Comparison of ENCODE assay signal across 16 cellular contexts in genomic region chr7:66720571-66720970, GRCh38. TPM values are rescaled to one million over a fixed set of nuclear protein-coding genes. Genes with fewer than 3 reads are reported as not detected.
DNase-seq lines count a peak whose midpoint lies in the region; ATAC-seq and TF ChIP-seq lines count a peak whose summit lies in the region.
"Had no signal": no experiment of that assay in that cellular context is flagged by ENCODE, and none has a peak within 500 bp of the region (broad histone marks: within the 10 kb centered on the region; RNA-seq: fewer than 3 reads in every experiment).

No MANE protein-coding gene starts in this region.

- H3K27me3 Mint-ChIP-seq in activated CD8-positive, alpha-beta memory T cell treated with anti-CD3 and anti-CD28 coated beads, Interleukin-2, amount 10 ng/mL, durations not matched to agents 7 days and 5 days, result no peaks in the 10 kb centered on the region
- H3K27me3 Mint-ChIP-seq: CD4-positive, CD25-positive, alpha-beta regulatory T cell had no signal

- peaks cover 21% of the 10 kb centered on the region for H3K36me3 Mint-ChIP-seq in activated CD8-positive, alpha-beta memory T cell treated with anti-CD3 and anti-CD28 coated beads, Interleukin-2, amount 10 ng/mL, durations not matched to agents 7 days and 5 days

- H3K9me3 ChIP-seq in upper lobe of right lung, result no peaks in the 10 kb centered on the region

- H3K36me3 ChIP-seq in upper lobe of right lung, result peaks cover 17% of the 10 kb centered on the region

- DNase-seq in GM20000 (ENCODE audit: low spot score), result peak; percentile 3
- peak; percentile 66 for DNase-seq in NOMO-1 treated with DMSO at 0.1 percent for 48 hours (lab: John Stamatoyannopoulos, UW; ENCODE audit: unreplicated experiment)
- DNase-seq in SKM-1 treated with dmso at 0.1 percent for 144 hours (lab: John Stamatoyannopoulos, UW; ENCODE audit: unreplicated experiment), result peak; percentile 54
- DNase-seq in upper lobe of right lung, result no peak
- no peak for DNase-seq in caudate nucleus (lab: John Stamatoyannopoulos, UW)
- no peak for DNase-seq in activated CD8-positive, alpha-beta memory T cell treated with anti-CD3 and anti-CD28 coated beads, Interleukin-2, amount 10 ng/mL, durations not matched to agents 7 days and 5 days
- DNase-seq: CD4-positive, CD25-positive, alpha-beta regulatory T cell; GOT3; NCI-H1105 treated with DMSO at 0.1 percent for 48 hours; NCI-H187 treated with DMSO at 0.1 percent for 48 hours; NK-92 treated with Interleukin-12 subunit alpha and Interleukin-12 subunit beta, amount 100 ng/mL, for 24 hours; SK-N-SH had no signal

- H3K4me1 ChIP-seq in upper lobe of right lung, result no peaks in the 10 kb centered on the region

- H3K9me3 Mint-ChIP-seq in activated CD8-positive, alpha-beta memory T cell treated with anti-CD3 and anti-CD28 coated beads, Interleukin-2, amount 10 ng/mL, durations not matched to agents 7 days and 5 days (ENCODE audit: low read depth), result peaks cover 12% of the 10 kb centered on the region

- TF ChIP-seq CTCF in GM20000 (IDR thresholded peaks at IDR 0.05; ENCODE audit: extremely low read depth, missing control alignments), result no peak
- TF ChIP-seq CTCF in upper lobe of right lung (IDR thresholded peaks at IDR 0.05), result no peak

- no peaks in the 10 kb centered on the region for H3K4me1 Mint-ChIP-seq in activated CD8-positive, alpha-beta memory T cell treated with anti-CD3 and anti-CD28 coated beads, Interleukin-2, amount 10 ng/mL, durations not matched to agents 7 days and 5 days
- H3K4me1 Mint-ChIP-seq: CD4-positive, CD25-positive, alpha-beta regulatory T cell had no signal

- H3K27ac ChIP-seq in upper lobe of right lung (no peak overlapping the region), caudate nucleus (ENCODE audit: low read depth, low read length) (no peak overlapping the region)

- ATAC-seq in upper lobe of right lung (peak; percentile 43), GM19452 (IDR thresholded peaks at IDR 0.05; ENCODE audit: unreplicated experiment) (no peak)
- ATAC-seq in activated CD8-positive, alpha-beta memory T cell treated with anti-CD3 and anti-CD28 coated beads, Interleukin-2, amount 10 ng/mL, durations not matched to agents 7 days and 5 days, result no peak
- ATAC-seq: Panc1, Right ventricle myocardium inferior had no signal

- CTCF ChIA-PET in activated CD8-positive, alpha-beta memory T cell treated with anti-CD3 and anti-CD28 coated beads, Interleukin-2, amount 10 ng/mL, durations not matched to agents 7 days and 5 days (lab: Charles Lee), result no interaction called here

- intact Hi-C loops in upper lobe of right lung (cut with DNase I), result no loop called here

- no peak overlapping the region for H3K27ac Mint-ChIP-seq in activated CD8-positive, alpha-beta memory T cell treated with anti-CD3 and anti-CD28 coated beads, Interleukin-2, amount 10 ng/mL, durations not matched to agents 7 days and 5 days
- H3K27ac Mint-ChIP-seq: CD4-positive, CD25-positive, alpha-beta regulatory T cell; T-helper 1 cell treated with Interleukin-12 subunit alpha and Interleukin-12 subunit beta and Interleukin-4 antibody, amounts not matched to agents 30 μg/mL and 1 μg/mL, for 36 hours had no signal

- no peak overlapping the region for H3K4me3 ChIP-seq in upper lobe of right lung

- no peaks in the 10 kb centered on the region for H3K27me3 ChIP-seq in upper lobe of right lung

- no peak overlapping the region for H3K4me3 Mint-ChIP-seq in activated CD8-positive, alpha-beta memory T cell treated with anti-CD3 and anti-CD28 coated beads, Interleukin-2, amount 10 ng/mL, durations not matched to agents 7 days and 5 days
- H3K4me3 Mint-ChIP-seq: CD4-positive, CD25-positive, alpha-beta regulatory T cell; T-helper 1 cell treated with Interleukin-12 subunit alpha and Interleukin-12 subunit beta and Interleukin-4 antibody, amounts not matched to agents 30 μg/mL and 1 μg/mL, for 36 hours had no signal

RNA-seq across cellular contexts. Expression of gene RABGEF1, which starts 20.0 kb away (rescaled TPM):
- total RNA-seq in upper lobe of right lung, result 23.1 TPM
- 10 to 100 TPM; 21.7 to 25.6 TPM for total RNA-seq in activated CD8-positive, alpha-beta memory T cell treated with anti-CD3 and anti-CD28 coated beads, Interleukin-2, amount 10 ng/mL, durations not matched to agents 7 days and 5 days

Comparison
In these comparisons a context has a peak if more than half of its experiments do, and no peak if none do; other contexts are left out.
1. DNase-seq: peak in GM20000 (single experiment), NOMO-1 treated with DMSO at 0.1 percent for 48 hours (single experiment) and SKM-1 treated with dmso at 0.1 percent for 144 hours (single experiment); none in upper lobe of right lung (single experiment), caudate nucleus (0 of 61) and activated CD8-positive, alpha-beta memory T cell treated with anti-CD3 and anti-CD28 coated beads, Interleukin-2, amount 10 ng/mL, durations not matched to agents 7 days and 5 days (single experiment).